Comparison of ENCODE assay signal across 17 cellular contexts in genomic region chr17:393806-394717, GRCh38. TPM values are rescaled to one million over a fixed set of nuclear protein-coding genes. Genes with fewer than 3 reads are reported as not detected.
DNase-seq lines count a peak whose midpoint lies in the region; ATAC-seq and TF ChIP-seq lines count a peak whose summit lies in the region.
"Had no signal": no experiment of that assay in that cellular context is flagged by ENCODE, and none has a peak within 500 bp of the region (broad histone marks: within the 10 kb centered on the region; RNA-seq: fewer than 3 reads in every experiment).

No MANE protein-coding gene starts in this region.

- H2BK15ac ChIP-seq in neuronal stem cell (ENCODE audit: low read length), result no peak overlapping the region

- H3K4me1 ChIP-seq in CD4-positive, alpha-beta memory T cell (ENCODE audit: insufficient read depth, low read length), result peaks cover 3% of the 10 kb centered on the region
- H3K4me1 ChIP-seq in neuronal stem cell (ENCODE audit: control insufficient read depth in 2 of 2, insufficient read depth in 1 of 2, low read depth in 1 of 2, low read length in 2 of 2), result no peaks in the 10 kb centered on the region

- H3K79me1 ChIP-seq in neuronal stem cell (ENCODE audit: low read depth, low read length), result peaks cover 3% of the 10 kb centered on the region

- no peak overlapping the region for H2AK5ac ChIP-seq in neuronal stem cell (ENCODE audit: low read depth, low read length)

- no peak overlapping the region for H3K4me2 ChIP-seq in neuronal stem cell (ENCODE audit: insufficient read depth, low read length, poor library complexity, severe bottlenecking)

- H4K8ac ChIP-seq in neuronal stem cell (ENCODE audit: low read depth, low read length), result no peak overlapping the region

- peaks cover 2 to 8% (median 8%) of the 10 kb centered on the region in 3 donors for H3K27me3 Mint-ChIP-seq in CD14-positive monocyte (ENCODE audit: low read depth in 3 of 3)
- no peaks in the 10 kb centered on the region for H3K27me3 Mint-ChIP-seq in CD4-positive, alpha-beta memory T cell

- H3K14ac ChIP-seq in neuronal stem cell (ENCODE audit: low read length), result no peak overlapping the region

- intact Hi-C loops in CD14-positive monocyte (cut with micrococcal nuclease), result no loop called here
- intact Hi-C loops in CD4-positive, alpha-beta memory T cell (cut with micrococcal nuclease), result loop anchor here (10.0 kb wide), 1 partner anchor 311 kb away; no protein-coding TSS in a partner anchor

- ATAC-seq in HG03571 (IDR thresholded peaks at IDR 0.05; ENCODE audit: unreplicated experiment) (no peak), GM21360 (IDR thresholded peaks at IDR 0.05; ENCODE audit: unreplicated experiment) (no peak)
- ATAC-seq: Panc1; SK-N-SH treated with all-trans-retinoic acid at 6 μM for 48 hours; stimulated activated naive B cell treated with anti-CD40 and anti-IgM and Interleukin-4, amounts not matched to agents 10 μg/mL and 1 μg/mL and 100 μg/mL, for 72 hours had no signal

- H3K4me3 ChIP-seq in CD4-positive, alpha-beta memory T cell (ENCODE audit: low read length in 2 of 2), result no peak overlapping the region
- H3K4me3 ChIP-seq in neuronal stem cell (ENCODE audit: low read length in 2 of 2), result no peak overlapping the region
- H3K4me3 ChIP-seq: tibial nerve had no signal

- CTCF ChIA-PET in CD4-positive, alpha-beta memory T cell (lab: Charles Lee; ENCODE audit: partially characterized antibody), result interaction anchor here (0.8 kb wide), 1 partner anchor 18 kb away, joined by 3 read pairs; no protein-coding TSS in a partner anchor

- no peak overlapping the region for H3K23ac ChIP-seq in neuronal stem cell (ENCODE audit: low read depth, low read length, poor library complexity)

- TF ChIP-seq CTCF in CD14-positive monocyte (IDR thresholded peaks at IDR 0.05), result no peak

- POLR2A ChIA-PET in CD4-positive, alpha-beta memory T cell (lab: Charles Lee; ENCODE audit: partially characterized antibody), result interaction anchor here (1.1 kb wide), 1 partner anchor 18 kb away, joined by 3 read pairs; no protein-coding TSS in a partner anchor

- H3K36me3 ChIP-seq in CD4-positive, alpha-beta memory T cell (ENCODE audit: insufficient read depth, low read length), result peaks cover 5% of the 10 kb centered on the region
- H3K36me3 ChIP-seq in neuronal stem cell (replicated peaks in 1 of 2; ENCODE audit: control insufficient read depth in 2 of 2, insufficient read depth in 2 of 2, low read length in 2 of 2), result no peaks in the 10 kb centered on the region
- H3K36me3 ChIP-seq: heart left ventricle, tibial nerve had no signal

- peak overlapping the region; percentile 18 for H3K18ac ChIP-seq in neuronal stem cell (ENCODE audit: low read length)

- DNase-seq in CD14-positive monocyte (ENCODE audit: low spot score), result no peak
- no peak for DNase-seq in CD4-positive, alpha-beta memory T cell
- peak; percentile 42 for DNase-seq in ecto neural progenitor cell (ENCODE audit: low spot score)
- no peak for DNase-seq in neuronal stem cell (ENCODE audit: low spot score)
- no peak for DNase-seq in anterior cingulate cortex (lab: John Stamatoyannopoulos, UW)
- DNase-seq in GF-D8 (lab: John Stamatoyannopoulos, UW), result no peak
- DNase-seq: activated CD8-positive, alpha-beta memory T cell treated with anti-CD3 and anti-CD28 coated beads for 24 hours; dermis blood vessel endothelial cell; DMS153; stimulated activated CD4-positive, alpha-beta T cell treated with anti-CD3 and anti-CD28 coated beads, Interleukin-12 subunit alpha, Interleukin-12 subunit beta, amount 100 ng/mL, for 4 hours; stimulated activated naive B cell treated with anti-CD40 and anti-IgM and Interleukin-4, amounts not matched to agents 10 μg/mL and 1 μg/mL and 100 μg/mL, for 72 hours had no signal

- H3K9me3 Mint-ChIP-seq in CD14-positive monocyte, result peaks cover 0 to 3% (median 0%) of the 10 kb centered on the region in 7 donors
- H3K9me3 Mint-ChIP-seq in CD4-positive, alpha-beta memory T cell, result no peaks in the 10 kb centered on the region
- H3K9me3 Mint-ChIP-seq: stimulated activated naive B cell treated with anti-CD40 and anti-IgM and Interleukin-4, amounts not matched to agents 10 μg/mL and 1 μg/mL and 100 μg/mL, for 72 hours had no signal

- peak overlapping the region; percentile 67 to 77 for H3K4me3 Mint-ChIP-seq in CD14-positive monocyte
- no peak overlapping the region for H3K4me3 Mint-ChIP-seq in CD4-positive, alpha-beta memory T cell

- no peaks in the 10 kb centered on the region for H3K9me3 ChIP-seq in CD4-positive, alpha-beta memory T cell (ENCODE audit: control insufficient read depth in 1 of 2, low read length in 2 of 2)
- peaks cover 0 to 2% of the 10 kb centered on the region in 2 donors for H3K9me3 ChIP-seq in neuronal stem cell (replicated peaks in 1 of 2; ENCODE audit: control insufficient read depth in 2 of 2, insufficient read depth in 1 of 2, low read depth in 1 of 2, low read length in 2 of 2)
- H3K9me3 ChIP-seq: heart left ventricle, tibial nerve had no signal

- H3K4me1 Mint-ChIP-seq in CD14-positive monocyte, result peaks cover 25% of the 10 kb centered on the region
- peaks cover 0 to 4% (median 0%) of the 10 kb centered on the region in 4 donors for H3K4me1 Mint-ChIP-seq in CD4-positive, alpha-beta memory T cell
- H3K4me1 Mint-ChIP-seq: stimulated activated naive B cell treated with anti-CD40 and anti-IgM and Interleukin-4, amounts not matched to agents 10 μg/mL and 1 μg/mL and 100 μg/mL, for 72 hours had no signal

- H3K36me3 Mint-ChIP-seq in CD14-positive monocyte, result no peaks in the 10 kb centered on the region
- H3K36me3 Mint-ChIP-seq in CD4-positive, alpha-beta memory T cell, result peaks cover 3 to 10% of the 10 kb centered on the region in 2 donors
- H3K36me3 Mint-ChIP-seq: stimulated activated naive B cell treated with anti-CD40 and anti-IgM and Interleukin-4, amounts not matched to agents 10 μg/mL and 1 μg/mL and 100 μg/mL, for 72 hours had no signal

- H3K9ac ChIP-seq in neuronal stem cell (ENCODE audit: low read depth, low read length, poor library complexity), result no peak overlapping the region

- no peak overlapping the region for H2BK120ac ChIP-seq in neuronal stem cell (ENCODE audit: low read depth, low read length)

- no peak overlapping the region for H4K91ac ChIP-seq in neuronal stem cell (ENCODE audit: low read depth, low read length, poor library complexity)

- no peak overlapping the region for H2BK5ac ChIP-seq in neuronal stem cell (ENCODE audit: low read length)

- no CpG with 5 or more reads among the region's 19 CpGs for WGBS in neuronal stem cell (ENCODE audit: extremely low coverage in 2 of 2, insufficient read length in 2 of 2, insufficient replicate concordance in 1 of 2), 2 donors

- no peak overlapping the region for H2BK12ac ChIP-seq in neuronal stem cell (ENCODE audit: low read length)

- H3K27me3 ChIP-seq in CD4-positive, alpha-beta memory T cell (ENCODE audit: insufficient read depth, low read length), result no peaks in the 10 kb centered on the region
- peaks cover 0 to 47% (median 4%) of the 10 kb centered on the region in 3 experiments for H3K27me3 ChIP-seq in neuronal stem cell (ENCODE audit: control insufficient read depth in 3 of 3, insufficient read depth in 3 of 3, low read depth in 1 of 3, low read length in 3 of 3)
- H3K27me3 ChIP-seq: heart left ventricle, tibial nerve had no signal

- no peak overlapping the region for H3K4ac ChIP-seq in neuronal stem cell (ENCODE audit: low read length)

- no peak overlapping the region for H3K27ac ChIP-seq in CD4-positive, alpha-beta memory T cell (ENCODE audit: low read depth, low read length)
- no peak overlapping the region for H3K27ac ChIP-seq in neuronal stem cell (replicated peaks; ENCODE audit: low read length)
- H3K27ac ChIP-seq: tibial nerve had no signal

- H3K27ac Mint-ChIP-seq in CD14-positive monocyte, result peak overlapping the region in 3 of 7 donors; percentile 15 to 75 (median 52)
- peak overlapping the region in 4 of 7 donors; percentile 24 to 83 (median 41) for H3K27ac Mint-ChIP-seq in CD4-positive, alpha-beta memory T cell
- H3K27ac Mint-ChIP-seq: stimulated activated naive B cell treated with anti-CD40 and anti-IgM and Interleukin-4, amounts not matched to agents 10 μg/mL and 1 μg/mL and 100 μg/mL, for 72 hours had no signal

- H2AFZ ChIP-seq in neuronal stem cell (ENCODE audit: low read length), result peak overlapping the region; percentile 19

RNA-seq across cellular contexts. Expression of gene RPH3AL, which starts 41.5 kb away (rescaled TPM):
- polyA plus RNA-seq in CD14-positive monocyte, result 1 to 10 TPM in 1 of 2 donors, under 1 TPM in 1; 0.71 to 1.5 TPM
- 1 to 10 TPM; 4.4 to 5.9 TPM for total RNA-seq in CD4-positive, alpha-beta memory T cell
- polyA plus RNA-seq in CD4-positive, alpha-beta memory T cell, result 1 to 10 TPM; 1.7 to 3.5 TPM
- polyA plus RNA-seq in neuronal stem cell (2013, experiment 1 of 2), result 7.7 TPM
- polyA plus RNA-seq in neuronal stem cell (2013, experiment 2 of 2), result 6.5 TPM

RNA-seq across cellular contexts. Expression of gene RFLNB, which starts 51.7 kb away (rescaled TPM):
- 10 to 100 TPM; 19.8 to 22.0 TPM for polyA plus RNA-seq in CD14-positive monocyte
- 10 to 100 TPM; 20.5 to 21.6 TPM for total RNA-seq in CD4-positive, alpha-beta memory T cell
- 10 to 100 TPM; 19.6 to 20.4 TPM for polyA plus RNA-seq in CD4-positive, alpha-beta memory T cell
- polyA plus RNA-seq in neuronal stem cell (2013, experiment 1 of 2), result 16.8 TPM
- 18.1 TPM for polyA plus RNA-seq in neuronal stem cell (2013, experiment 2 of 2)

Comparison
In these comparisons a context has a peak if more than half of its experiments do, and no peak if none do; other contexts are left out.
1. H3K4me3 Mint-ChIP-seq: peak in CD14-positive monocyte (2 of 2); none in CD4-positive, alpha-beta memory T cell (0 of 8).